8 cellular contexts compared by ENCODE assay signal in genomic region chr4:10461091-10461849, GRCh38. TPM values are rescaled to one million over a fixed set of nuclear protein-coding genes. Genes with fewer than 3 reads are reported as not detected.
DNase-seq lines count a peak whose midpoint lies in the region; ATAC-seq and TF ChIP-seq lines count a peak whose summit lies in the region.

No MANE protein-coding gene starts in this region.

- H3K27me3 ChIP-seq in neuronal stem cell (ENCODE audit: control insufficient read depth in 3 of 3, insufficient read depth in 3 of 3, low read depth in 1 of 3, low read length in 3 of 3), result peaks cover 9 to 40% (median 31%) of the 10 kb centered on the region in 3 experiments
- peaks cover 0 to 33% of the 10 kb centered on the region in 2 donors for H3K27me3 ChIP-seq in tibial artery

- H3K23ac ChIP-seq in neuronal stem cell (ENCODE audit: low read depth, low read length, poor library complexity), result peak overlapping the region; percentile 90

- H3K36me3 ChIP-seq in neuronal stem cell (replicated peaks in 1 of 2; ENCODE audit: control insufficient read depth in 2 of 2, insufficient read depth in 2 of 2, low read length in 2 of 2) (no peaks in the 10 kb centered on the region), tibial artery (no peaks in the 10 kb centered on the region)

- H3K79me1 ChIP-seq in neuronal stem cell (ENCODE audit: low read depth, low read length), result peaks cover 7% of the 10 kb centered on the region

- peak overlapping the region; percentile 66 for H2AK5ac ChIP-seq in neuronal stem cell (ENCODE audit: low read depth, low read length)

- H3K18ac ChIP-seq in neuronal stem cell (ENCODE audit: low read length), result peak overlapping the region; percentile 95

- H3K9me3 ChIP-seq in neuronal stem cell (replicated peaks in 1 of 2; ENCODE audit: control insufficient read depth in 2 of 2, insufficient read depth in 1 of 2, low read depth in 1 of 2, low read length in 2 of 2) (peaks cover 10 to 27% of the 10 kb centered on the region in 2 donors), tibial artery (no peaks in the 10 kb centered on the region)

- H3K14ac ChIP-seq in neuronal stem cell (ENCODE audit: low read length), result peak overlapping the region; percentile 92

- intact Hi-C loops in tibial artery (cut with DNase I; ENCODE audit: low total_unique reads), result no loop called here

- no CpG with 5 or more reads among the region's 72 CpGs for WGBS in neuronal stem cell (ENCODE audit: extremely low coverage in 2 of 2, insufficient read length in 2 of 2, insufficient replicate concordance in 1 of 2), 2 donors

- H3K27ac ChIP-seq in neuronal stem cell (replicated peaks; ENCODE audit: low read length) (no peak overlapping the region), tibial artery (no peak overlapping the region)

- TF ChIP-seq POLR2A in GM15510 (IDR thresholded peaks at IDR 0.05; ENCODE audit: borderline replicate concordance, extremely low read depth, insufficient read length), result peak; percentile 19

- no peak overlapping the region for H2BK120ac ChIP-seq in neuronal stem cell (ENCODE audit: low read depth, low read length)

- TF ChIP-seq CTCF in fibroblast of the aortic adventitia (IDR thresholded peaks at IDR 0.05; ENCODE audit: insufficient read depth, low read length) (peak; percentile 72), tibial artery (IDR thresholded peaks at IDR 0.05) (peak; percentile 76 to 92)

- no peak overlapping the region for H3K4ac ChIP-seq in neuronal stem cell (ENCODE audit: low read length)

- H2BK5ac ChIP-seq in neuronal stem cell (ENCODE audit: low read length), result no peak overlapping the region

- H3K4me3 ChIP-seq in fibroblast of the aortic adventitia (ENCODE audit: low read depth, low read length) (peak overlapping the region; percentile 57), neuronal stem cell (ENCODE audit: low read length in 2 of 2) (peak overlapping the region; percentile 29 to 74), tibial artery (peak overlapping the region in 1 of 2 donors; percentile 37)

- peak overlapping the region; percentile 53 for H4K8ac ChIP-seq in neuronal stem cell (ENCODE audit: low read depth, low read length)

- no peak overlapping the region for H4K91ac ChIP-seq in neuronal stem cell (ENCODE audit: low read depth, low read length, poor library complexity)

- H2BK15ac ChIP-seq in neuronal stem cell (ENCODE audit: low read length), result peak overlapping the region; percentile 35

- DNase-seq in NOMO-1 treated with DMSO at 0.1 percent for 48 hours (lab: John Stamatoyannopoulos, UW; ENCODE audit: unreplicated experiment) (peak; percentile 38), activated T-helper 1 cell treated with Interleukin-2 at 50 U/mL for 16 hours (ENCODE audit: low read depth) (peak; percentile 67), fibroblast of the aortic adventitia (ENCODE audit: low read depth) (peak; percentile 45), neuronal stem cell (ENCODE audit: low spot score) (peak; percentile 65), tibial artery (peak; percentile 31 to 64), NCI-H1930 (lab: John Stamatoyannopoulos, UW) (no peak)

- H2AFZ ChIP-seq in neuronal stem cell (ENCODE audit: low read length), result peak overlapping the region; percentile 88

- peak overlapping the region; percentile 79 for H3K4me2 ChIP-seq in neuronal stem cell (ENCODE audit: insufficient read depth, low read length, poor library complexity, severe bottlenecking)

- peak overlapping the region; percentile 79 for H3K9ac ChIP-seq in neuronal stem cell (ENCODE audit: low read depth, low read length, poor library complexity)

- ATAC-seq in HG02763 (IDR thresholded peaks at IDR 0.05; ENCODE audit: unreplicated experiment), result peak; percentile 82

- peak overlapping the region; percentile 94 for H2BK12ac ChIP-seq in neuronal stem cell (ENCODE audit: low read length)

- H3K4me1 ChIP-seq in neuronal stem cell (ENCODE audit: control insufficient read depth in 2 of 2, insufficient read depth in 1 of 2, low read depth in 1 of 2, low read length in 2 of 2), result peaks cover 0 to 14% of the 10 kb centered on the region in 2 donors
- peaks cover 0 to 23% (median 13%) of the 10 kb centered on the region in 4 donors for H3K4me1 ChIP-seq in tibial artery

RNA-seq across cellular contexts. Expression of gene ZNF518B, which starts 4.0 kb away (rescaled TPM):
- total RNA-seq in fibroblast of the aortic adventitia (ENCODE audit: low replicate concordance), result 15.0 and 31.4 TPM in 2 replicates
- polyA plus RNA-seq in neuronal stem cell (2013, experiment 1 of 2), result 20.5 TPM
- 22.0 TPM for polyA plus RNA-seq in neuronal stem cell (2013, experiment 2 of 2)

Comparison
In these comparisons a context has a peak if more than half of its experiments do, and no peak if none do; other contexts are left out.
1. DNase-seq: peak in NOMO-1 treated with DMSO at 0.1 percent for 48 hours (single experiment), activated T-helper 1 cell treated with Interleukin-2 at 50 U/mL for 16 hours (single experiment), fibroblast of the aortic adventitia (single experiment), neuronal stem cell (single experiment) and tibial artery (2 of 2); none in NCI-H1930 (0 of 2).